ENCODE assay signal across 8 cellular contexts in the genomic region with DNA sequence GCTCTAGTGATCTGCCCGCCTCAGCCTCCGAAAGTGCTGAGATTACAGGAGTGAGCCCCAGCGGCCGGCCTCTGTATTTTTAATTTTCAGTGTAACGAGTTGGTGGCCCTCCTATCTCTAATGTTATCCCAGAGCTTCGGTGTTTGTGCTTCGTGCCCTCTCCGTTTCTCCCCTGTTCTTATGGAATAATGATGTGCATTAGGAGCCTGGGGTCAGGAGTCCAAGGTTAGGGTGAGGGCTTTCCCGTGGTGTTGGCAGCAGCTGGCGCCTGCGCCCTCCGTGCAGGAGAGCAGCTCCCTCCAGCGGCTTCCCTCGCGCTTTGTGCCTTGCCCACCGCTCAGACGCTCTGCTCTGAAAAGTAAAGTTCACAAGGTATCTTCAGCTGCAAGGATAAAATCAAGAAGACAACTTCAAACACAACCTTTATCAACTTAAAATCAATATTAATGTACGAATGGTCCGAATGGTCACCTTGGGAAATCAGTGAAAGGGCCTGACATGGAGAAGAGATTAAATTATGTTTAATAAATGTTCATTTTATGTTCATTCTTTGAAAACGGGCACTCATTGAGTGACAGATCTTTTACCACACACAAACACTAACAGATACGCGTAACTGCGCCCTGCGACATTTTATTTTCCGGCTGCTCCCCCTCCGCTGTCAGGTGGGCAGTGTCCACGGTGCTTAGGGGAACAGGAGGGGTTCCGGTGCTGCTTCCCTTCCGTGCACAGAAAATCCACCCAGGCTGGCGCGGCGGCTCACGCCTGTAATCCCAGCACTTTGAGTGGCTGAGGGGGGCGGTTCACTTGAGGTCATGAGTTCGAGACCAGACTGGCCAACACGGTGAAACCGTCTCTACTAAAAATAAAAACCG.
DNase-seq lines count a peak whose midpoint lies in the region; ATAC-seq, FAIRE-seq and TF ChIP-seq lines count a peak whose summit lies in the region.

No MANE protein-coding gene starts in this region.

- H3K4me1 ChIP-seq in pancreas, result peaks cover 0 to 12% (median 4%) of the 10 kb centered on the region in 3 donors

- no peaks in the 10 kb centered on the region for H3K36me3 Mint-ChIP-seq in activated T-helper 17 cell treated with anti-CD3 and anti-CD28 coated beads, Interleukin-2, amount 50 U/mL, for 72 hours (ENCODE audit: low read depth)

- no peaks in the 10 kb centered on the region for H3K27me3 ChIP-seq in pancreas

- H3K27me3 Mint-ChIP-seq in activated T-helper 17 cell treated with anti-CD3 and anti-CD28 coated beads, Interleukin-2, amount 50 U/mL, for 72 hours, result no peaks in the 10 kb centered on the region

- TF ChIP-seq CTCF in GM12864 (IDR thresholded peaks at IDR 0.05; ENCODE audit: low read depth, low read length, missing control alignments), result peak; percentile 44
- peak; percentile 48 for TF ChIP-seq CTCF in foreskin fibroblast (IDR thresholded peaks at IDR 0.05; ENCODE audit: low read depth, low read length)
- peak; percentile 15 to 44 (median 29) for TF ChIP-seq CTCF in pancreas (IDR thresholded peaks at IDR 0.05)

- DNase-seq in GM12864 (ENCODE audit: low read depth), result no peak
- peak; percentile 41 to 50 for DNase-seq in Kasumi-1 (lab: John Stamatoyannopoulos, UW)
- peak; percentile 23 to 73 for DNase-seq in foreskin fibroblast
- DNase-seq in pancreas, result peak; percentile 83 to 94 (median 87)
- no peak for DNase-seq in NCI-H128 (lab: John Stamatoyannopoulos, UW; ENCODE audit: unreplicated experiment)
- no peak for DNase-seq in NCI-H146 treated with DMSO at 0.1 percent for 48 hours (lab: John Stamatoyannopoulos, UW; ENCODE audit: unreplicated experiment)

- peak overlapping the region; percentile 65 for H3K27ac Mint-ChIP-seq in activated T-helper 17 cell treated with anti-CD3 and anti-CD28 coated beads, Interleukin-2, amount 50 U/mL, for 72 hours

- WGBS in pancreas, 2 donors, result 11 to 15% methylated on average over 38 of the region's 38 CpGs

- H3K4me3 Mint-ChIP-seq in activated T-helper 17 cell treated with anti-CD3 and anti-CD28 coated beads, Interleukin-2, amount 50 U/mL, for 72 hours, result peak overlapping the region; percentile 80

- no peaks in the 10 kb centered on the region for H3K9me3 Mint-ChIP-seq in activated T-helper 17 cell treated with anti-CD3 and anti-CD28 coated beads, Interleukin-2, amount 50 U/mL, for 72 hours

- H3K36me3 ChIP-seq in pancreas, result no peaks in the 10 kb centered on the region

- intact Hi-C loops in pancreas (cut with DNase I), result no loop called here

- no peak for FAIRE-seq in pancreas (lab: Jason Lieb, UNC)

- peak overlapping the region; percentile 11; the same call in 1 of the 2 replicates for H3K4me3 ChIP-seq in GM12864 (ENCODE audit: low read depth, low read length)
- H3K4me3 ChIP-seq in foreskin fibroblast (ENCODE audit: low read depth in 1 of 2, low read length in 2 of 2), result peak overlapping the region; percentile 26 to 30
- H3K4me3 ChIP-seq in pancreas, result peak overlapping the region in 2 of 4 donors; percentile 42 to 50

- H3K27ac ChIP-seq in pancreas, result peak overlapping the region; percentile 59 to 82 (median 77)

- H3K4me1 Mint-ChIP-seq in activated T-helper 17 cell treated with anti-CD3 and anti-CD28 coated beads, Interleukin-2, amount 50 U/mL, for 72 hours, result peaks cover 12% of the 10 kb centered on the region

- no peaks in the 10 kb centered on the region for H3K9me3 ChIP-seq in pancreas

- peak; percentile 70 for ATAC-seq in activated T-helper 17 cell treated with anti-CD3 and anti-CD28 coated beads, Interleukin-2, amount 50 U/mL, for 72 hours (replicated peaks)
- ATAC-seq in pancreas, result peak; percentile 82 to 91 (median 82)
- ATAC-seq in GM18520 (IDR thresholded peaks at IDR 0.05; ENCODE audit: unreplicated experiment), result no peak

Comparison
In these comparisons a context has a peak if more than half of its experiments do, and no peak if none do; other contexts are left out.
1. DNase-seq: peak in Kasumi-1 (2 of 2), foreskin fibroblast (2 of 2) and pancreas (6 of 6); none in GM12864 (single experiment), NCI-H128 (single experiment) and NCI-H146 treated with DMSO at 0.1 percent for 48 hours (single experiment).
2. Peak in every context shown above with its lines, with median percentiles within 50 percentile points of each other: CTCF ChIP-seq.